ENCODE assay signal across 1 cellular context in the genomic region with DNA sequence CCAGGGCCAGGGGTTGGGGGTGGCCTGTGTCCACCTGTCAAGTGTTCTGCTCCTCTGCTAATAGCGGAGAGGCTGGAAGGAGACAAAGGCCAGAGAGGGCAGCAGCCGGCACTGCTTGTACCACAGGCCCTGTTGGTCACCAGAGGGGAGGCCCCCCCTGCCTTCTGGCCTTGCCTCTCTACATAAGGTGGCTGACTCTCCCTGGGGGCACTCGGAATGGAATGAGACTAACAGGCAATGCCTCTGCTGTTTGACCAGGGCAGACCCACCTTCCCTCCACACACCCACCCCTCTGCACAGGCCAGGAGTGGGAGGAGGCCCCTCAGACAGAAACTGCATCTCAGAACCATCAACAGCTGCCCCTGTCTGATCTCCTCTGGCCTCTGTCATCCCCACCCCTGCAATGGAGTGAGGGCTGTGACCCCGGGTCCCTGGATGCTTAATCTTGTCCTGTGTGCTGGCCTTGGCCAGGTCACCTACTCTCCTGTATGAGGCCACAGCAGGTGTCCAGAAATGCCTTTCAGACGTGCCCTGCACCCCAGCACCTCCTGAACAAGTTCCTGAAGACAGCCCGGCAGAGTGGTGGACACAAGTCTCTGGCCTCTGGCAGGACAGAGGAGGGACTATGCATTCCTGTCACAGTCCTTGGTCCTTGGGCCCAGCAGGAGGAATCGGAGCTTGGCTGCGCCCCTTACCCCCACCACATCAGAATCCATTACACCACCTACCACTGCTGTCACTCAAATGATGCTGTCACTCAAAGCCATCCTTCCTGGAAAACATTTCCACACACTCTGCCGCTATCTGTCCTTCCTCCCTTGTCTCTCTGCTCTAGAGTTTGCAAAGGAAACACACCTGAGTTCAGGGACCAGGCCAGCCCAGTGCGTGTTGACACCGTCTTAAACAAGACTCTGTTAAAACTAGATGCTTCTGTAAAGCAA.
TF ChIP-seq lines count a peak whose summit lies in the region.

No MANE protein-coding gene starts in this region.

TF ChIP-seq in GM12878, 131 proteins besides CTCF, POLR2A, EP300 and RAD21 (continued from another document):
- TF ChIP-seq, protein P1, sequence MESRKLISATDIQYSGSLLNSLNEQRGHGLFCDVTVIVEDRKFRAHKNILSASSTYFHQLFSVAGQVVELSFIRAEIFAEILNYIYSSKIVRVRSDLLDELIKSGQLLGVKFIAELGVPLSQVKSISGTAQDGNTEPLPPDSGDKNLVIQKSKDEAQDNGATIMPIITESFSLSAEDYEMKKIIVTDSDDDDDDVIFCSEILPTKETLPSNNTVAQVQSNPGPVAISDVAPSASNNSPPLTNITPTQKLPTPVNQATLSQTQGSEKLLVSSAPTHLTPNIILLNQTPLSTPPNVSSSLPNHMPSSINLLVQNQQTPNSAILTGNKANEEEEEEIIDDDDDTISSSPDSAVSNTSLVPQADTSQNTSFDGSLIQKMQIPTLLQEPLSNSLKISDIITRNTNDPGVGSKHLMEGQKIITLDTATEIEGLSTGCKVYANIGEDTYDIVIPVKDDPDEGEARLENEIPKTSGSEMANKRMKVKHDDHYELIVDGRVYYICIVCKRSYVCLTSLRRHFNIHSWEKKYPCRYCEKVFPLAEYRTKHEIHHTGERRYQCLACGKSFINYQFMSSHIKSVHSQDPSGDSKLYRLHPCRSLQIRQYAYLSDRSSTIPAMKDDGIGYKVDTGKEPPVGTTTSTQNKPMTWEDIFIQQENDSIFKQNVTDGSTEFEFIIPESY (IDR thresholded peaks at IDR 0.05) = no peak
- TF ChIP-seq IKZF1 (conservative IDR thresholded peaks at IDR 0.05) (no peak), FOXK2 (IDR thresholded peaks at IDR 0.05) (no peak)
